16 cellular contexts compared by ENCODE assay signal in the genomic region with DNA sequence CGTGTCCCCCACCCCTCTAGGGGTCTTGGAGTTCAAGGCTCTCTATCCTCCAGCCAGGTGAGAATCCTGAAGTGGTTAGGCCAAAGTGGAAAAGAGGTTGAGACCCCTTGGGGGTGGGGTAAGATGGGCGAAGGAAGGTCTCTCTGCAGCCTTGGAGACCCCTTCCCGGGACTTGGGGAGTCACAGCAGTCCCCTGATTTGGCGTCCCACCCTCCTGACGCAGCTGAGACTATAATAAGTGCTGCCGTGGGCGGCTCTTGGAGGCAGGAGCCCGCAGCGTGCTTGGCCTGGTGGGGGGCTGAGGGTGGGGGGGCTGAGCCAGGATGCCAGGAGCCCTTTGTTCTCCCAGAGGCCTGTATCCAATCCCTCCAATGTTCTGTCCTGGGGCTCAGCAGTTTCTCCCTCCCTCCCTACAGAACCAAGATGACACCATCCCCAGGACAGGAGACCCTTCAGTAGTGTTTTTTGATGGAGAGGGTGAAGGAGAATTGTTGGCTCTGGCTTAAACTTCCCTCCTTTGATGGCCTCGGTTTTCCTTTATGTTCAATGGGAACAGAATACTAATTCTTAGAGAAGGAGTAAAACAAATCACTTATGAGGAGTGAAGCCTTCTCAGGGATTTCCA. TPM values are rescaled to one million over a fixed set of nuclear protein-coding genes. Genes with fewer than 3 reads are reported as not detected.
DNase-seq lines count a peak whose midpoint lies in the region; ATAC-seq and TF ChIP-seq lines count a peak whose summit lies in the region.
"Had no signal": no experiment of that assay in that cellular context is flagged by ENCODE, and none has a peak within 500 bp of the region (broad histone marks: within the 10 kb centered on the region; RNA-seq: fewer than 3 reads in every experiment).

No MANE protein-coding gene starts in this region.

- no peaks in the 10 kb centered on the region for H3K36me3 ChIP-seq in upper lobe of right lung

- intact Hi-C loops in activated B cell treated with CpG ODN at 0.5 μM for 24 hours (cut with micrococcal nuclease): loop anchor here (5.0 kb wide), 1 partner anchor 283 kb away; a partner anchor contains a TSS
- intact Hi-C loops in head of caudate nucleus (cut with DNase I): loop anchor here (10.0 kb wide), 1 partner anchor 45 kb away; a partner anchor contains a TSS
- intact Hi-C loops in upper lobe of right lung (cut with DNase I): no loop called here

- H3K4me3 ChIP-seq in upper lobe of right lung: no peak overlapping the region
- H3K4me3 ChIP-seq: GM23248, lung had no signal

- DNase-seq in activated naive CD4-positive, alpha-beta T cell treated with anti-CD3 and anti-CD28 coated beads, Interleukin-2, amount 10 ng/mL, durations not matched to agents 7 days and 5 days: no peak
- no peak for DNase-seq in activated naive CD4-positive, alpha-beta T cell treated with anti-CD3 and anti-CD28 coated beads, Interleukin-2, amount 50 U/mL, for 16 hours
- DNase-seq in activated B cell treated with CpG ODN at 0.5 μM for 24 hours (no peak), head of caudate nucleus (peak in 24 of 42 donors; percentile 27 to 84 (median 60)), iPS-NIHi7 (ENCODE audit: extremely low spot score) (no peak), dermis blood vessel endothelial cell (no peak), upper lobe of right lung (no peak)
- DNase-seq in stimulated activated naive CD8-positive, alpha-beta T cell treated with anti-CD3 and anti-CD28 coated beads, Interleukin-15, amount 100 ng/mL, for 72 hours: no peak
- DNase-seq: DMS 273 treated with DMSO at 0.1 percent for 48 hours; GM23248; NCI-H1092 treated with DMSO at 0.1 percent for 48 hours; NCI-H2227 treated with DMSO at 0.1 percent for 48 hours; stimulated activated naive CD4-positive, alpha-beta T cell had no signal

- no peak for TF ChIP-seq CTCF in activated B cell treated with CpG ODN at 0.5 μM for 24 hours (IDR thresholded peaks at IDR 0.05)
- TF ChIP-seq CTCF in upper lobe of right lung (IDR thresholded peaks at IDR 0.05): no peak

- POLR2A ChIA-PET in activated B cell treated with CpG ODN at 0.5 μM for 24 hours (lab: Charles Lee): no interaction called here

- no peak overlapping the region for H3K27ac Mint-ChIP-seq in activated naive CD4-positive, alpha-beta T cell treated with anti-CD3 and anti-CD28 coated beads, Interleukin-2, amount 10 ng/mL, durations not matched to agents 7 days and 5 days
- peak overlapping the region; percentile 90 for H3K27ac Mint-ChIP-seq in activated B cell treated with CpG ODN at 0.5 μM for 24 hours
- peak overlapping the region; percentile 75 to 83 for H3K27ac Mint-ChIP-seq in stimulated activated naive CD8-positive, alpha-beta T cell treated with anti-CD3 and anti-CD28 coated beads, Interleukin-15, amount 100 ng/mL, for 72 hours

- ATAC-seq in activated B cell treated with CpG ODN at 0.5 μM for 24 hours (ENCODE audit: low read depth): no peak
- no peak for ATAC-seq in stimulated activated naive CD8-positive, alpha-beta T cell treated with anti-CD3 and anti-CD28 coated beads, Interleukin-15, amount 100 ng/mL, for 72 hours
- no peak for ATAC-seq in upper lobe of right lung

- H3K9me3 Mint-ChIP-seq in activated naive CD4-positive, alpha-beta T cell treated with anti-CD3 and anti-CD28 coated beads, Interleukin-2, amount 10 ng/mL, durations not matched to agents 7 days and 5 days: no peaks in the 10 kb centered on the region
- H3K9me3 Mint-ChIP-seq in activated B cell treated with CpG ODN at 0.5 μM for 24 hours: no peaks in the 10 kb centered on the region
- no peaks in the 10 kb centered on the region for H3K9me3 Mint-ChIP-seq in stimulated activated naive CD8-positive, alpha-beta T cell treated with anti-CD3 and anti-CD28 coated beads, Interleukin-15, amount 100 ng/mL, for 72 hours

- no peaks in the 10 kb centered on the region for H3K9me3 ChIP-seq in upper lobe of right lung

- no peak overlapping the region for H3K27ac ChIP-seq in upper lobe of right lung
- H3K27ac ChIP-seq: GM23248, VCaP had no signal

- H3K4me1 Mint-ChIP-seq in activated naive CD4-positive, alpha-beta T cell treated with anti-CD3 and anti-CD28 coated beads, Interleukin-2, amount 10 ng/mL, durations not matched to agents 7 days and 5 days: peaks cover 51% of the 10 kb centered on the region
- peaks cover 46% of the 10 kb centered on the region for H3K4me1 Mint-ChIP-seq in activated B cell treated with CpG ODN at 0.5 μM for 24 hours
- H3K4me1 Mint-ChIP-seq in stimulated activated naive CD8-positive, alpha-beta T cell treated with anti-CD3 and anti-CD28 coated beads, Interleukin-15, amount 100 ng/mL, for 72 hours: peaks cover 61% of the 10 kb centered on the region

- H3K4me1 ChIP-seq in upper lobe of right lung: peaks cover 5% of the 10 kb centered on the region

- peaks cover 52% of the 10 kb centered on the region for H3K27me3 ChIP-seq in upper lobe of right lung

- H3K4me3 Mint-ChIP-seq in activated naive CD4-positive, alpha-beta T cell treated with anti-CD3 and anti-CD28 coated beads, Interleukin-2, amount 10 ng/mL, durations not matched to agents 7 days and 5 days: peak overlapping the region; percentile 80
- H3K4me3 Mint-ChIP-seq in activated B cell treated with CpG ODN at 0.5 μM for 24 hours: no peak overlapping the region
- peak overlapping the region; percentile 67 to 83 for H3K4me3 Mint-ChIP-seq in stimulated activated naive CD8-positive, alpha-beta T cell treated with anti-CD3 and anti-CD28 coated beads, Interleukin-15, amount 100 ng/mL, for 72 hours

- CTCF ChIA-PET in activated naive CD4-positive, alpha-beta T cell treated with anti-CD3 and anti-CD28 coated beads, Interleukin-2, amount 10 ng/mL, durations not matched to agents 7 days and 5 days (lab: Charles Lee): interaction anchor here (1.1 to 1.9 kb wide), 2 partner anchors 47 to 113 kb away, joined by 5 to 6 read pairs; no protein-coding TSS in a partner anchor
- CTCF ChIA-PET in activated B cell treated with CpG ODN at 0.5 μM for 24 hours (lab: Charles Lee): interaction anchor here (1.1 kb wide), 1 partner anchor 157 kb away, joined by 3 read pairs; no protein-coding TSS in a partner anchor

- no peaks in the 10 kb centered on the region for H3K27me3 Mint-ChIP-seq in activated naive CD4-positive, alpha-beta T cell treated with anti-CD3 and anti-CD28 coated beads, Interleukin-2, amount 10 ng/mL, durations not matched to agents 7 days and 5 days
- H3K27me3 Mint-ChIP-seq in activated B cell treated with CpG ODN at 0.5 μM for 24 hours: no peaks in the 10 kb centered on the region
- no peaks in the 10 kb centered on the region for H3K27me3 Mint-ChIP-seq in stimulated activated naive CD8-positive, alpha-beta T cell treated with anti-CD3 and anti-CD28 coated beads, Interleukin-15, amount 100 ng/mL, for 72 hours

- H3K36me3 Mint-ChIP-seq in activated naive CD4-positive, alpha-beta T cell treated with anti-CD3 and anti-CD28 coated beads, Interleukin-2, amount 10 ng/mL, durations not matched to agents 7 days and 5 days: peaks cover 24% of the 10 kb centered on the region
- peaks cover 22% of the 10 kb centered on the region for H3K36me3 Mint-ChIP-seq in activated B cell treated with CpG ODN at 0.5 μM for 24 hours (ENCODE audit: low read depth)

RNA-seq across cellular contexts. Expression of a gene that starts 1.5 kb away (rescaled TPM):
- total RNA-seq in activated B cell treated with CpG ODN at 0.5 μM for 24 hours (17.5 and 18.5 TPM in 2 replicates), dermis blood vessel endothelial cell (under 0.01 and 0.19 TPM in 2 replicates), upper lobe of right lung (5.4 TPM)
- total RNA-seq: GM23248 had no signal

RNA-seq across cellular contexts. Expression of a gene that starts 4.8 kb away (rescaled TPM):
- total RNA-seq in activated B cell treated with CpG ODN at 0.5 μM for 24 hours (35.8 and 37.6 TPM in 2 replicates), dermis blood vessel endothelial cell (29.7 and 72.0 TPM in 2 replicates), upper lobe of right lung (39.9 TPM)

RNA-seq across cellular contexts. Expression of a gene that starts 12.1 kb away (rescaled TPM):
- total RNA-seq in activated B cell treated with CpG ODN at 0.5 μM for 24 hours (95.7 and 95.9 TPM in 2 replicates), dermis blood vessel endothelial cell (147 and 154 TPM in 2 replicates), upper lobe of right lung (77.6 TPM)

RNA-seq across cellular contexts. Expression of a gene that starts 14.9 kb away (rescaled TPM):
- 54.1 and 58.2 TPM in 2 replicates for total RNA-seq in activated B cell treated with CpG ODN at 0.5 μM for 24 hours
- total RNA-seq in dermis blood vessel endothelial cell: 3.4 and 4.1 TPM in 2 replicates
- total RNA-seq in upper lobe of right lung: 21.2 TPM

RNA-seq across cellular contexts. Expression of a gene that starts 26.9 kb away (rescaled TPM):
- 2.4 and 2.5 TPM in 2 replicates for total RNA-seq in activated B cell treated with CpG ODN at 0.5 μM for 24 hours
- total RNA-seq in dermis blood vessel endothelial cell: 0.17 and 0.47 TPM in 2 replicates
- 2.0 TPM for total RNA-seq in upper lobe of right lung
- total RNA-seq: occipital lobe had no signal

Comparison
In these comparisons a context has a peak if more than half of its experiments do, and no peak if none do; other contexts are left out.
1. DNase-seq: peak in head of caudate nucleus (24 of 42); none in activated naive CD4-positive, alpha-beta T cell treated with anti-CD3 and anti-CD28 coated beads, Interleukin-2, amount 10 ng/mL, durations not matched to agents 7 days and 5 days (single experiment), activated naive CD4-positive, alpha-beta T cell treated with anti-CD3 and anti-CD28 coated beads, Interleukin-2, amount 50 U/mL, for 16 hours (single experiment), activated B cell treated with CpG ODN at 0.5 μM for 24 hours (single experiment), stimulated activated naive CD8-positive, alpha-beta T cell treated with anti-CD3 and anti-CD28 coated beads, Interleukin-15, amount 100 ng/mL, for 72 hours (0 of 2), iPS-NIHi7 (single experiment), dermis blood vessel endothelial cell (single experiment) and upper lobe of right lung (single experiment).